In the genomic region with DNA sequence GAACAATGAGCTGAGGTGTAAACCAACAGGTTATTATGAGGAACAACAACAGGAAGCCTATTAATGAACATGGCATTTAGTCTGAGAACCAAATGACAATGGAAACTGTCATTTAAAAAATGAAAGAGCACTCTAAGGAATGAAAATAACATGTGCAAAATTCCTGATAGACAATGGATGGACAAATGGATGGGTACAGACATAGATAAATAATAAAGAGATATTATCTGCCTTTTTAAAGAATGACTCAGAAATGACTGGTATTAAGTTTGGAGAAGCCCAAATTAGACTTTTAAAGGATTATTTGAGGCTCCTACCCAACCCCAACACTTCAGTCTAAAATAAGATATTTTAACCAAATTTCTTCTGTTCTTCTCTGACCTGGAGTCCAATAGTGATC, we compare ENCODE assay signal across 6 cellular contexts.
"Had no signal": no experiment of that assay in that cellular context is flagged by ENCODE, and none has a peak within 500 bp of the region (broad histone marks: within the 10 kb centered on the region; RNA-seq: fewer than 3 reads in every experiment).

No MANE protein-coding gene starts in this region.

- H3K27ac ChIP-seq: HL-60 had no signal

- H3K4me1 Mint-ChIP-seq: IgD-negative memory B cell had no signal

- H3K4me3 ChIP-seq: K562 had no signal

- H3K27me3 Mint-ChIP-seq: IgD-negative memory B cell had no signal

- ATAC-seq: HepG2, K562 had no signal

- H3K4me3 Mint-ChIP-seq: IgD-negative memory B cell had no signal

- H3K27ac Mint-ChIP-seq: IgD-negative memory B cell had no signal

- DNase-seq: IMR-90, KBM-7 had no signal

- H3K36me3 Mint-ChIP-seq: IgD-negative memory B cell had no signal
